In genomic region chr12:25436206-25436912, GRCh38 we compare ENCODE assay signal across 8 cellular contexts.
DNase-seq lines count a peak whose midpoint lies in the region; ATAC-seq and TF ChIP-seq lines count a peak whose summit lies in the region.

No MANE protein-coding gene starts in this region.

- TF ChIP-seq CTCF in GM12872 (IDR thresholded peaks at IDR 0.05; ENCODE audit: insufficient read depth, low read depth, low read length), result peak; percentile 77
- peak; percentile 92 for TF ChIP-seq CTCF in glutamatergic neuron (IDR thresholded peaks at IDR 0.05; ENCODE audit: partially characterized antibody, unreplicated experiment)
- peak; percentile 99 for TF ChIP-seq CTCF in progenitor cell of endocrine pancreas (IDR thresholded peaks at IDR 0.05; ENCODE audit: unreplicated experiment)

- peak overlapping the region; percentile 55 for H3K4me3 Mint-ChIP-seq in activated T-helper 2 cell treated with anti-CD3 and anti-CD28 coated beads, Interferon-gamma antibody, Interleukin-2, Interleukin-4, amounts not matched to agents 10 μg/mL and 5 μg/mL and 100 μg/mL, durations not matched to agents 14 hours and 24 hours and 36 hours (ENCODE audit: low read depth)
- H3K4me3 Mint-ChIP-seq in glutamatergic neuron (ENCODE audit: unreplicated experiment) (no peak overlapping the region), progenitor cell of endocrine pancreas (ENCODE audit: low read depth) (no peak overlapping the region)

- H3K27me3 Mint-ChIP-seq in activated T-helper 2 cell treated with anti-CD3 and anti-CD28 coated beads, Interferon-gamma antibody, Interleukin-2, Interleukin-4, amounts not matched to agents 10 μg/mL and 5 μg/mL and 100 μg/mL, durations not matched to agents 14 hours and 24 hours and 36 hours (ENCODE audit: low read depth), result peaks cover 12% of the 10 kb centered on the region
- no peaks in the 10 kb centered on the region for H3K27me3 Mint-ChIP-seq in glutamatergic neuron (ENCODE audit: unreplicated experiment)
- H3K27me3 Mint-ChIP-seq in progenitor cell of endocrine pancreas, result peaks cover 3% of the 10 kb centered on the region

- intact Hi-C loops in activated T-helper 2 cell treated with anti-CD3 and anti-CD28 coated beads, Interferon-gamma antibody, Interleukin-2, Interleukin-4, amounts not matched to agents 10 μg/mL and 5 μg/mL and 100 μg/mL, durations not matched to agents 14 hours and 24 hours and 36 hours (cut with micrococcal nuclease), result loop anchor here (1.0 to 10.0 kb wide), 3 partner anchors 121 to 593 kb away; no protein-coding TSS in a partner anchor

- peaks cover 24% of the 10 kb centered on the region for H3K4me1 Mint-ChIP-seq in activated T-helper 2 cell treated with anti-CD3 and anti-CD28 coated beads, Interferon-gamma antibody, Interleukin-2, Interleukin-4, amounts not matched to agents 10 μg/mL and 5 μg/mL and 100 μg/mL, durations not matched to agents 14 hours and 24 hours and 36 hours (ENCODE audit: low read depth)
- H3K4me1 Mint-ChIP-seq in glutamatergic neuron (ENCODE audit: low read depth, unreplicated experiment) (peaks cover 24% of the 10 kb centered on the region), progenitor cell of endocrine pancreas (ENCODE audit: low read depth) (peaks cover 1% of the 10 kb centered on the region)

- ATAC-seq in HG03108 (IDR thresholded peaks at IDR 0.05; ENCODE audit: unreplicated experiment), result peak; percentile 66

- H3K9me3 Mint-ChIP-seq in activated T-helper 2 cell treated with anti-CD3 and anti-CD28 coated beads, Interferon-gamma antibody, Interleukin-2, Interleukin-4, amounts not matched to agents 10 μg/mL and 5 μg/mL and 100 μg/mL, durations not matched to agents 14 hours and 24 hours and 36 hours, result no peaks in the 10 kb centered on the region
- peaks cover 2% of the 10 kb centered on the region for H3K9me3 Mint-ChIP-seq in glutamatergic neuron (ENCODE audit: unreplicated experiment)
- no peaks in the 10 kb centered on the region for H3K9me3 Mint-ChIP-seq in progenitor cell of endocrine pancreas (ENCODE audit: low read depth)

- H3K36me3 Mint-ChIP-seq in activated T-helper 2 cell treated with anti-CD3 and anti-CD28 coated beads, Interferon-gamma antibody, Interleukin-2, Interleukin-4, amounts not matched to agents 10 μg/mL and 5 μg/mL and 100 μg/mL, durations not matched to agents 14 hours and 24 hours and 36 hours (ENCODE audit: low read depth), result no peaks in the 10 kb centered on the region
- H3K36me3 Mint-ChIP-seq in glutamatergic neuron (ENCODE audit: unreplicated experiment) (no peaks in the 10 kb centered on the region), progenitor cell of endocrine pancreas (ENCODE audit: insufficient read depth) (no peaks in the 10 kb centered on the region)

- H3K27ac Mint-ChIP-seq in activated T-helper 2 cell treated with anti-CD3 and anti-CD28 coated beads, Interferon-gamma antibody, Interleukin-2, Interleukin-4, amounts not matched to agents 10 μg/mL and 5 μg/mL and 100 μg/mL, durations not matched to agents 14 hours and 24 hours and 36 hours, result no peak overlapping the region
- H3K27ac Mint-ChIP-seq in glutamatergic neuron (ENCODE audit: unreplicated experiment) (no peak overlapping the region), progenitor cell of endocrine pancreas (no peak overlapping the region)

- DNase-seq in AG20443 (ENCODE audit: low spot score) (peak; percentile 70), NCI-H510A treated with DMSO at 0.1 percent for 48 hours (lab: John Stamatoyannopoulos, UW) (peak; percentile 76), glutamatergic neuron (no peak), progenitor cell of endocrine pancreas (ENCODE audit: low spot score, unreplicated experiment) (no peak), NK-92 (lab: John Stamatoyannopoulos, UW; ENCODE audit: unreplicated experiment) (no peak)
- peak; percentile 22 for DNase-seq in activated T-helper 2 cell treated with anti-CD3 and anti-CD28 coated beads, Interferon-gamma antibody, Interleukin-2, Interleukin-4, amounts not matched to agents 10 μg/mL and 5 μg/mL and 100 μg/mL, durations not matched to agents 14 hours and 24 hours and 36 hours (ENCODE audit: low spot score)

Comparison
In these comparisons a context has a peak if more than half of its experiments do, and no peak if none do; other contexts are left out.
1. DNase-seq: peak in AG20443 (single experiment), NCI-H510A treated with DMSO at 0.1 percent for 48 hours (single experiment) and activated T-helper 2 cell treated with anti-CD3 and anti-CD28 coated beads, Interferon-gamma antibody, Interleukin-2, Interleukin-4, amounts not matched to agents 10 μg/mL and 5 μg/mL and 100 μg/mL, durations not matched to agents 14 hours and 24 hours and 36 hours (single experiment); none in glutamatergic neuron (single experiment), progenitor cell of endocrine pancreas (single experiment) and NK-92 (single experiment).
2. Peak in every context shown above with its lines, with median percentiles within 50 percentile points of each other: CTCF ChIP-seq.